ENCODE assay signal across 14 cellular contexts in the genomic region with DNA sequence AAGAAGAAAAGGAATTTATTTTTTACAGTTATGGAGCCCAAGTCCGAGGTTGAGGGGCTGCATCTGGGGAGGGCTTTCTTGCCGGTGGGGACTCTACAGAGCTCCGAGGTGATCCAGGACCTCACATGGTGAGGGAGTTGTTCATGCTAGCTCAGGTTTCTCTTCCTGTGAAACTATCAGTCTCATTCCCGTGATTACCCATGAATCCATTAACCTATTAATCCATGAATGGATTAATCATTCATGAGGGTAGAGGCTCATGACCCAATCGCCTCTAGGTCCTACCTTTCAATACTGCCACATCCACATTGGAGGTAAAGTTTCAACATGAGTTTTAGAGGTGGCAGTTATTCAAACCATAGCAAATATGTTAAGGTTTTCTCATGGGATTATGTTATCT. TPM values are rescaled to one million over a fixed set of nuclear protein-coding genes. Genes with fewer than 3 reads are reported as not detected.
DNase-seq lines count a peak whose midpoint lies in the region; TF ChIP-seq lines count a peak whose summit lies in the region.
"Had no signal": no experiment of that assay in that cellular context is flagged by ENCODE, and none has a peak within 500 bp of the region (broad histone marks: within the 10 kb centered on the region; RNA-seq: fewer than 3 reads in every experiment).

No MANE protein-coding gene starts in this region.

- TF ChIP-seq POLR2A in vagina (IDR thresholded peaks at IDR 0.05) = no peak

- H3K9me3 Mint-ChIP-seq in dendritic cell treated with granulocyte-macrophage colony-stimulating factor and Interleukin-4, amounts not matched to agents 40 ng/mL and 50 ng/mL, for 4 days = no peaks in the 10 kb centered on the region
- H3K9me3 Mint-ChIP-seq in mesothelial cell of epicardium = no peaks in the 10 kb centered on the region
- H3K9me3 Mint-ChIP-seq: CD14-positive monocyte had no signal

- H3K4me1 Mint-ChIP-seq in dendritic cell treated with granulocyte-macrophage colony-stimulating factor and Interleukin-4, amounts not matched to agents 40 ng/mL and 50 ng/mL, for 4 days (ENCODE audit: low read depth) = peaks cover 48% of the 10 kb centered on the region
- H3K4me1 Mint-ChIP-seq in mesothelial cell of epicardium = peaks cover 59% of the 10 kb centered on the region

- H2AFZ ChIP-seq in OCI-LY3 (ENCODE audit: low read depth, low read length) = no peak overlapping the region

- peaks cover 33% of the 10 kb centered on the region for H3K4me1 ChIP-seq in OCI-LY3 (ENCODE audit: low read length)
- peaks cover 72% of the 10 kb centered on the region for H3K4me1 ChIP-seq in vagina

- H3K27ac ChIP-seq in OCI-LY3 (ENCODE audit: low read length) = no peak overlapping the region
- H3K27ac ChIP-seq in vagina = peak overlapping the region; percentile 7
- H3K27ac ChIP-seq: Peyer's patch had no signal

- H3K4me3 Mint-ChIP-seq in dendritic cell treated with granulocyte-macrophage colony-stimulating factor and Interleukin-4, amounts not matched to agents 40 ng/mL and 50 ng/mL, for 4 days = peak overlapping the region; percentile 54
- H3K4me3 Mint-ChIP-seq in mesothelial cell of epicardium = no peak overlapping the region
- H3K4me3 Mint-ChIP-seq: CD14-positive monocyte had no signal

- H3K4me3 ChIP-seq in OCI-LY3 (ENCODE audit: low read length) (no peak overlapping the region), vagina (no peak overlapping the region)
- H3K4me3 ChIP-seq: MG63, Peyer's patch had no signal

- peaks cover 95% of the 10 kb centered on the region for H3K79me2 ChIP-seq in OCI-LY3 (ENCODE audit: low read length)

- H3K4me2 ChIP-seq in OCI-LY3 (ENCODE audit: low read length) = peak overlapping the region; percentile 28

- H3K9me3 ChIP-seq in OCI-LY3 (ENCODE audit: insufficient read depth, low read length) = no peaks in the 10 kb centered on the region
- no peaks in the 10 kb centered on the region for H3K9me3 ChIP-seq in vagina
- H3K9me3 ChIP-seq: MG63, Peyer's patch had no signal

- no peak overlapping the region for H3K27ac Mint-ChIP-seq in dendritic cell treated with granulocyte-macrophage colony-stimulating factor and Interleukin-4, amounts not matched to agents 40 ng/mL and 50 ng/mL, for 4 days
- peak overlapping the region; percentile 55 for H3K27ac Mint-ChIP-seq in mesothelial cell of epicardium

- H3K36me3 Mint-ChIP-seq in dendritic cell treated with granulocyte-macrophage colony-stimulating factor and Interleukin-4, amounts not matched to agents 40 ng/mL and 50 ng/mL, for 4 days (ENCODE audit: low read depth) = peaks cover 69% of the 10 kb centered on the region
- H3K36me3 Mint-ChIP-seq in mesothelial cell of epicardium = no peaks in the 10 kb centered on the region

- intact Hi-C loops in dendritic cell treated with granulocyte-macrophage colony-stimulating factor and Interleukin-4, amounts not matched to agents 40 ng/mL and 50 ng/mL, for 4 days (cut with micrococcal nuclease) = loop anchor here (5.0 kb wide), 1 partner anchor 87 kb away; no protein-coding TSS in a partner anchor
- intact Hi-C loops in vagina (cut with DNase I) = no loop called here

- DNase-seq in mesothelial cell of epicardium (ENCODE audit: low spot score in 2 of 2, unreplicated experiment in 2 of 2) = no peak
- DNase-seq in vagina (ENCODE audit: extremely low spot score in 2 of 2) = no peak
- no peak for DNase-seq in stimulated activated CD4-positive, alpha-beta T cell treated with anti-CD3 and anti-CD28 coated beads, Interleukin-2, amount 100 ng/mL, for 48 hours
- no peak for DNase-seq in SIG-M5 treated with dmso at 0.1 percent for 504 hours (lab: John Stamatoyannopoulos, UW; ENCODE audit: unreplicated experiment)
- DNase-seq in NCI-H526 (lab: John Stamatoyannopoulos, UW) = no peak
- DNase-seq: MG63, NCI-H1092, NCI-H2081 treated with DMSO at 0.1 percent for 48 hours, NCI-H510A, Peyer's patch, SHP77 had no signal

- H3K27me3 ChIP-seq in OCI-LY3 (ENCODE audit: low read depth, low read length) (no peaks in the 10 kb centered on the region), vagina (no peaks in the 10 kb centered on the region)
- H3K27me3 ChIP-seq: MG63, Peyer's patch had no signal

- H4K20me1 ChIP-seq in OCI-LY3 (ENCODE audit: insufficient read depth, low read length) = peaks cover 60% of the 10 kb centered on the region

- no peaks in the 10 kb centered on the region for H3K27me3 Mint-ChIP-seq in dendritic cell treated with granulocyte-macrophage colony-stimulating factor and Interleukin-4, amounts not matched to agents 40 ng/mL and 50 ng/mL, for 4 days
- H3K27me3 Mint-ChIP-seq in mesothelial cell of epicardium (ENCODE audit: low read depth) = no peaks in the 10 kb centered on the region

- no peak overlapping the region for H3K9ac ChIP-seq in OCI-LY3 (ENCODE audit: low read length)

- H3K36me3 ChIP-seq in OCI-LY3 (replicated peaks; ENCODE audit: low read depth, low read length) (peaks cover 41% of the 10 kb centered on the region), vagina (no peaks in the 10 kb centered on the region)
- H3K36me3 ChIP-seq: MG63, Peyer's patch had no signal

- TF ChIP-seq CTCF in OCI-LY3 (IDR thresholded peaks at IDR 0.05; ENCODE audit: low read depth, low read length) (no peak), mesothelial cell of epicardium (IDR thresholded peaks at IDR 0.05; ENCODE audit: unreplicated experiment) (no peak), vagina (IDR thresholded peaks at IDR 0.05) (no peak)

RNA-seq across cellular contexts. Expression of a gene that starts 3.8 kb away (rescaled TPM):
- total RNA-seq in mesothelial cell of epicardium = 69.6 to 73.3 TPM (median 70.7 TPM) in 3 replicates
- 33.1 TPM for total RNA-seq in vagina
